Comparison of ENCODE assay signal across 39 cellular contexts in genomic region chr2:135885709-135886108, GRCh38. TPM values are rescaled to one million over a fixed set of nuclear protein-coding genes. Genes with fewer than 3 reads are reported as not detected.
"Had no signal": no experiment of that assay in that cellular context is flagged by ENCODE, and none has a peak within 500 bp of the region (broad histone marks: within the 10 kb centered on the region; RNA-seq: fewer than 3 reads in every experiment).

No MANE protein-coding gene starts in this region.

- H3K9me3 Mint-ChIP-seq: activated CD4-positive, alpha-beta memory T cell treated with anti-CD3 and anti-CD28 coated beads, Interleukin-2, amount 10 ng/mL, durations not matched to agents 7 days and 5 days; activated naive CD4-positive, alpha-beta T cell treated with anti-CD3 and anti-CD28 coated beads, Interleukin-2, amount 50 U/mL, for 24 hours; activated naive CD8-positive, alpha-beta T cell treated with anti-CD3 and anti-CD28 coated beads, Interleukin-2, amount 50 U/mL, for 24 hours; activated T-cell treated with anti-CD3 and anti-CD28 coated beads, Interleukin-2, amount 50 U/mL, for 24 hours; central memory CD8-positive, alpha-beta T cell had no signal

- H3K27me3 ChIP-seq: ascending aorta, cardiac muscle cell had no signal

- FAIRE-seq: bronchial epithelial cell, TTC549 had no signal

- H3K9me3 ChIP-seq: ascending aorta had no signal

- ATAC-seq: activated CD4-positive, alpha-beta T cell treated with anti-CD3 and anti-CD28 coated beads for 36 hours; activated CD8-positive, alpha-beta memory T cell treated with anti-CD3 and anti-CD28 coated beads, Interleukin-2, amount 10 ng/mL, durations not matched to agents 7 days and 5 days; activated CD8-positive, alpha-beta T cell treated with anti-CD3 and anti-CD28 coated beads, Interleukin-2, amount 10 ng/mL, durations not matched to agents 7 days and 5 days; activated naive CD8-positive, alpha-beta T cell treated with anti-CD3 and anti-CD28 coated beads, Interleukin-2, amount 50 U/mL, for 24 hours had no signal

- H3K4me3 ChIP-seq: ascending aorta, cardiac muscle cell had no signal

- H3K4me1 Mint-ChIP-seq: activated B cell treated with CpG ODN at 0.5 μM for 24 hours; activated CD4-positive, alpha-beta T cell treated with anti-CD3 and anti-CD28 coated beads for 36 hours; activated naive CD4-positive, alpha-beta T cell treated with anti-CD3 and anti-CD28 coated beads, Interleukin-2, amount 50 U/mL, for 24 hours; central memory CD8-positive, alpha-beta T cell had no signal

- DNase-seq: activated B cell treated with CpG ODN at 0.5 μM for 24 hours; activated CD4-positive, alpha-beta memory T cell treated with anti-CD3 and anti-CD28 coated beads, Interleukin-2, amount 10 ng/mL, durations not matched to agents 7 days and 5 days; activated CD4-positive, alpha-beta T cell treated with anti-CD3 and anti-CD28 coated beads for 1 hour; activated CD4-positive, alpha-beta T cell treated with anti-CD3 and anti-CD28 coated beads for 36 hours; activated CD4-positive, alpha-beta T cell treated with anti-CD3 and anti-CD28 coated beads for 48 hours; activated CD4-positive, alpha-beta T cell treated with anti-CD3 and anti-CD28 coated beads, Interleukin-2, amount 50 U/mL, for 1 hour; activated CD4-positive, alpha-beta T cell treated with anti-CD3 and anti-CD28 coated beads, Interleukin-2, amount 50 U/mL, for 48 hours; activated CD8-positive, alpha-beta memory T cell treated with anti-CD3 and anti-CD28 coated beads for 24 hours; activated CD8-positive, alpha-beta memory T cell treated with anti-CD3 and anti-CD28 coated beads, Interleukin-2, amount 10 ng/mL, durations not matched to agents 7 days and 5 days; activated CD8-positive, alpha-beta memory T cell treated with anti-CD3 and anti-CD28 coated beads, Interleukin-2, amount 50 U/mL, for 48 hours; activated CD8-positive, alpha-beta T cell treated with anti-CD3 and anti-CD28 coated beads, Interleukin-2, amount 10 ng/mL, durations not matched to agents 7 days and 5 days; activated effector memory CD4-positive, alpha-beta T cell treated with Interleukin-2 at 50 U/mL for 16 hours; activated gamma-delta T cell; activated naive CD4-positive, alpha-beta T cell treated with anti-CD3 and anti-CD28 coated beads, Interleukin-2, amount 10 ng/mL, durations not matched to agents 7 days and 5 days; activated naive CD4-positive, alpha-beta T cell treated with Interleukin-2 at 50 U/mL for 16 hours; activated naive CD8-positive, alpha-beta T cell treated with anti-CD3 and anti-CD28 coated beads, Interleukin-2, amount 10 ng/mL, durations not matched to agents 7 days and 5 days; activated naive CD8-positive, alpha-beta T cell treated with anti-CD3 and anti-CD28 coated beads, Interleukin-2, amount 50 U/mL, for 24 hours; activated T-cell treated with anti-CD3 and anti-CD28 coated beads, Interleukin-2, amount 50 U/mL, for 24 hours; activated T-cell treated with anti-CD3 and anti-CD28 coated beads, Interleukin-2, amount 50 U/mL, for 48 hours; amygdala; anterior cingulate cortex; caudate nucleus; cerebellar nuclear complex; T-helper 1 cell; T-helper 2 cell; T-helper 9 cell had no signal

- H3K4me1 ChIP-seq: ascending aorta had no signal

- H3K36me3 ChIP-seq: ascending aorta, cardiac muscle cell had no signal

- H3K27me3 Mint-ChIP-seq: activated B cell treated with CpG ODN at 0.5 μM for 24 hours; activated naive CD4-positive, alpha-beta T cell treated with anti-CD3 and anti-CD28 coated beads, Interleukin-2, amount 50 U/mL, for 24 hours; activated naive CD8-positive, alpha-beta T cell had no signal

- H3K4me3 Mint-ChIP-seq: activated B cell treated with CpG ODN at 0.5 μM for 24 hours; activated CD4-positive, alpha-beta memory T cell treated with anti-CD3 and anti-CD28 coated beads, Interleukin-2, amount 10 ng/mL, durations not matched to agents 7 days and 5 days; activated CD4-positive, alpha-beta T cell treated with anti-CD3 and anti-CD28 coated beads for 36 hours; activated CD8-positive, alpha-beta memory T cell treated with anti-CD3 and anti-CD28 coated beads, Interleukin-2, amount 10 ng/mL, durations not matched to agents 7 days and 5 days; activated CD8-positive, alpha-beta T cell treated with anti-CD3 and anti-CD28 coated beads, Interleukin-2, amount 10 ng/mL, durations not matched to agents 7 days and 5 days; activated naive CD4-positive, alpha-beta T cell treated with anti-CD3 and anti-CD28 coated beads, Interleukin-2, amount 10 ng/mL, durations not matched to agents 7 days and 5 days; activated naive CD4-positive, alpha-beta T cell treated with anti-CD3 and anti-CD28 coated beads, Interleukin-2, amount 50 U/mL, for 24 hours; activated naive CD8-positive, alpha-beta T cell; activated naive CD8-positive, alpha-beta T cell treated with anti-CD3 and anti-CD28 coated beads, Interleukin-2, amount 10 ng/mL, durations not matched to agents 7 days and 5 days; activated naive CD8-positive, alpha-beta T cell treated with anti-CD3 and anti-CD28 coated beads, Interleukin-2, amount 50 U/mL, for 24 hours; activated T-cell treated with anti-CD3 and anti-CD28 coated beads, Interleukin-2, amount 50 U/mL, for 24 hours; brain; central memory CD8-positive, alpha-beta T cell; T-helper 1 cell treated with Interleukin-12 subunit alpha and Interleukin-12 subunit beta and Interleukin-4 antibody, amounts not matched to agents 30 μg/mL and 1 μg/mL, for 36 hours; T-helper 2 cell treated with Interferon-gamma antibody and Interleukin-4, amounts not matched to agents 5 μg/mL and 100 μg/mL, for 36 hours had no signal

- H3K27ac Mint-ChIP-seq: activated B cell treated with CpG ODN at 0.5 μM for 24 hours; activated CD4-positive, alpha-beta memory T cell treated with anti-CD3 and anti-CD28 coated beads, Interleukin-2, amount 10 ng/mL, durations not matched to agents 7 days and 5 days; activated CD4-positive, alpha-beta T cell treated with anti-CD3 and anti-CD28 coated beads for 36 hours; activated CD8-positive, alpha-beta memory T cell treated with anti-CD3 and anti-CD28 coated beads, Interleukin-2, amount 10 ng/mL, durations not matched to agents 7 days and 5 days; activated CD8-positive, alpha-beta T cell treated with anti-CD3 and anti-CD28 coated beads, Interleukin-2, amount 10 ng/mL, durations not matched to agents 7 days and 5 days; activated naive CD4-positive, alpha-beta T cell treated with anti-CD3 and anti-CD28 coated beads, Interleukin-2, amount 10 ng/mL, durations not matched to agents 7 days and 5 days; activated naive CD4-positive, alpha-beta T cell treated with anti-CD3 and anti-CD28 coated beads, Interleukin-2, amount 50 U/mL, for 24 hours; activated naive CD8-positive, alpha-beta T cell; activated naive CD8-positive, alpha-beta T cell treated with anti-CD3 and anti-CD28 coated beads, Interleukin-2, amount 10 ng/mL, durations not matched to agents 7 days and 5 days; activated naive CD8-positive, alpha-beta T cell treated with anti-CD3 and anti-CD28 coated beads, Interleukin-2, amount 50 U/mL, for 24 hours; activated T-cell treated with anti-CD3 and anti-CD28 coated beads, Interleukin-2, amount 50 U/mL, for 24 hours; activated T-helper 2 cell treated with anti-CD3 and anti-CD28 coated beads, Interferon-gamma antibody, Interleukin-2, Interleukin-4, amounts not matched to agents 10 μg/mL and 5 μg/mL and 100 μg/mL, durations not matched to agents 14 hours and 24 hours and 36 hours; brain; T-helper 1 cell treated with Interleukin-12 subunit alpha and Interleukin-12 subunit beta and Interleukin-4 antibody, amounts not matched to agents 30 μg/mL and 1 μg/mL, for 36 hours; T-helper 2 cell treated with Interferon-gamma antibody and Interleukin-4, amounts not matched to agents 5 μg/mL and 100 μg/mL, for 36 hours had no signal

- H3K27ac ChIP-seq: ascending aorta, cardiac muscle cell, VCaP had no signal

RNA-seq across cellular contexts. Expression of gene LCT, which starts 48.7 kb away (rescaled TPM):
- total RNA-seq: activated B cell treated with CpG ODN at 0.5 μM for 24 hours, ascending aorta, bronchial epithelial cell, chondrocyte had no signal
- polyA plus RNA-seq: cardiac muscle cell had no signal
